In the genomic region with DNA sequence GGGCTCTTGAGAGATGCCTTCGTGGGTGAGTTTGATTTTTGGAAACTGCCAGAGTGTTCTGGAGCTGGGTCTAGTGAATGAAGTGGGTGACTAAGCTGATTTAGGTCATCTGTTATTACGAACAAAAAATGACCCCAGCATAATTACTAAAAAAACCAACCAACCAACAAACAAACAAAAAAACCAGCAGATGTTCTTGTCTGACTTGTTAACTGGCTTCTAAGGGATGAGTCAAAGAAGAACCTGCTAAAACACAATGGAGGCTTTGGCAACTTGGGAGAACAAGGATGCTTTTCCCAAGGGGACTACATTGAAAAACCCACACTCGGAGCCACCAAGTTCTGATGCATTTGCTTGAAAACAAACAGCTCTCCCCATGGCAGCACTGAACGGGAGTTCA, we compare ENCODE assay signal across 19 cellular contexts. TPM values are rescaled to one million over a fixed set of nuclear protein-coding genes. Genes with fewer than 3 reads are reported as not detected.
DNase-seq lines count a peak whose midpoint lies in the region; ATAC-seq and TF ChIP-seq lines count a peak whose summit lies in the region.
"Had no signal": no experiment of that assay in that cellular context is flagged by ENCODE, and none has a peak within 500 bp of the region (broad histone marks: within the 10 kb centered on the region; RNA-seq: fewer than 3 reads in every experiment).

No MANE protein-coding gene starts in this region.

- no peak overlapping the region for H3K4me2 ChIP-seq in osteoblast (ENCODE audit: insufficient read depth, low read length)

- DNase-seq in HCEC 1CT = peak; percentile 56
- peak; percentile 40 for DNase-seq in epithelial cell of esophagus (ENCODE audit: low read depth)
- no peak for DNase-seq in osteoblast (ENCODE audit: insufficient read length, low spot score, missing footprints)
- DNase-seq in NCI-H1105 treated with DMSO at 0.1 percent for 48 hours (lab: John Stamatoyannopoulos, UW) = no peak
- DNase-seq in NCI-H1436 treated with DMSO at 0.1 percent for 48 hours (lab: John Stamatoyannopoulos, UW) = no peak
- DNase-seq: effector memory CD4-positive, alpha-beta T cell; foreskin keratinocyte; KG1; mucosa of descending colon; NCI-H524; retina; SIG-M5; stimulated activated naive CD4-positive, alpha-beta T cell treated with Interleukin-2 at 50 U/mL for 16 hours; T-helper 2 cell had no signal

- H3K79me2 ChIP-seq in osteoblast (ENCODE audit: insufficient read depth, low read length) = no peaks in the 10 kb centered on the region

- no peaks in the 10 kb centered on the region for H3K27me3 ChIP-seq in osteoblast (ENCODE audit: insufficient read depth, low read length)
- H3K27me3 ChIP-seq: foreskin keratinocyte had no signal

- no peak overlapping the region for H2AFZ ChIP-seq in osteoblast (ENCODE audit: low read length)

- TF ChIP-seq CTCF in 22Rv1 (IDR thresholded peaks at IDR 0.05) (no peak), epithelial cell of esophagus (IDR thresholded peaks at IDR 0.05; ENCODE audit: insufficient read depth, low read depth, low read length, missing control alignments) (no peak), osteoblast (IDR thresholded peaks at IDR 0.05; ENCODE audit: extremely low read depth, low read depth, low read length) (no peak)

- H3K36me3 ChIP-seq in osteoblast (ENCODE audit: insufficient read depth, low read length) = peaks cover 26% of the 10 kb centered on the region

- H3K27ac ChIP-seq in 22Rv1 (peak overlapping the region; percentile 22; the same call in 1 of the 2 replicates), osteoblast (ENCODE audit: low read depth, low read length) (peak overlapping the region; percentile 28)
- H3K27ac ChIP-seq: foreskin keratinocyte had no signal

- no peak for ATAC-seq in GM19351 (IDR thresholded peaks at IDR 0.05; ENCODE audit: unreplicated experiment)
- ATAC-seq in GM21723 (IDR thresholded peaks at IDR 0.05; ENCODE audit: unreplicated experiment) = no peak
- ATAC-seq: foreskin keratinocyte, HCT116, mucosa of descending colon had no signal

- H4K20me1 ChIP-seq in osteoblast (ENCODE audit: insufficient read depth, low read length) = no peaks in the 10 kb centered on the region

- H3K9me3 ChIP-seq in osteoblast (ENCODE audit: low read depth, low read length) = no peaks in the 10 kb centered on the region
- H3K9me3 ChIP-seq: mucosa of descending colon had no signal

- H3K4me3 ChIP-seq in epithelial cell of esophagus (ENCODE audit: low read length) = no peak overlapping the region
- no peak overlapping the region for H3K4me3 ChIP-seq in osteoblast (ENCODE audit: insufficient read depth, low read length)
- H3K4me3 ChIP-seq: mucosa of descending colon had no signal

- peaks cover 43% of the 10 kb centered on the region for H3K4me1 ChIP-seq in osteoblast (ENCODE audit: insufficient read depth, low read length)

RNA-seq across cellular contexts. Expression of gene TACR2, which starts 11.5 kb away (rescaled TPM):
- total RNA-seq in osteoblast = 0.29 and 0.36 TPM in 2 replicates
- total RNA-seq: activated CD8-positive, alpha-beta memory T cell treated with anti-CD3 and anti-CD28 coated beads for 36 hours; foreskin keratinocyte had no signal

RNA-seq across cellular contexts. Expression of gene TSPAN15, which starts 46.0 kb away (rescaled TPM):
- 0.59 and 0.72 TPM in 2 replicates for total RNA-seq in osteoblast

Comparison
In these comparisons a context has a peak if more than half of its experiments do, and no peak if none do; other contexts are left out.
1. DNase-seq: peak in HCEC 1CT (single experiment) and epithelial cell of esophagus (single experiment); none in osteoblast (single experiment), NCI-H1105 treated with DMSO at 0.1 percent for 48 hours (single experiment) and NCI-H1436 treated with DMSO at 0.1 percent for 48 hours (single experiment).